Comparison of ENCODE assay signal across 17 cellular contexts in genomic region chr2:118121986-118122767, GRCh38. TPM values are rescaled to one million over a fixed set of nuclear protein-coding genes. Genes with fewer than 3 reads are reported as not detected.
DNase-seq lines count a peak whose midpoint lies in the region; ATAC-seq, FAIRE-seq and TF ChIP-seq lines count a peak whose summit lies in the region.
"Had no signal": no experiment of that assay in that cellular context is flagged by ENCODE, and none has a peak within 500 bp of the region (broad histone marks: within the 10 kb centered on the region; RNA-seq: fewer than 3 reads in every experiment).

No MANE protein-coding gene starts in this region.

- H3K4me2 ChIP-seq in keratinocyte (ENCODE audit: control insufficient read depth, extremely low read depth, insufficient read depth, low read depth, low read length) = peak overlapping the region; percentile 83

- H3K4me3 Mint-ChIP-seq in activated T-helper 2 cell treated with anti-CD3 and anti-CD28 coated beads, Interferon-gamma antibody, Interleukin-2, Interleukin-4, amounts not matched to agents 10 μg/mL and 5 μg/mL and 100 μg/mL, durations not matched to agents 14 hours and 24 hours and 36 hours (ENCODE audit: low read depth) = no peak overlapping the region
- H3K4me3 Mint-ChIP-seq: activated CD4-positive, alpha-beta T cell treated with anti-CD3 and anti-CD28 coated beads for 36 hours had no signal

- DNase-seq in NOMO-1 treated with dmso at 0.1 percent for 144 hours (lab: John Stamatoyannopoulos, UW; ENCODE audit: unreplicated experiment) (peak; percentile 66), keratinocyte (ENCODE audit: low read depth, low spot score) (peak; percentile 25), tibial artery (no peak), frontal cortex (ENCODE audit: low spot score in 2 of 2) (no peak), NCI-H2081 (lab: John Stamatoyannopoulos, UW) (no peak)
- DNase-seq in activated T-helper 2 cell treated with anti-CD3 and anti-CD28 coated beads, Interferon-gamma antibody, Interleukin-2, Interleukin-4, amounts not matched to agents 10 μg/mL and 5 μg/mL and 100 μg/mL, durations not matched to agents 14 hours and 24 hours and 36 hours (ENCODE audit: low spot score) = no peak
- DNase-seq: activated CD4-positive, alpha-beta T cell treated with anti-CD3 and anti-CD28 coated beads for 36 hours; activated T-cell treated with anti-CD3 and anti-CD28 coated beads, Interleukin-2, amount 50 U/mL, for 48 hours; hypothalamus; NCI-H1694; NCI-H774; right lobe of liver; substantia nigra; SW 1271 had no signal

- no peaks in the 10 kb centered on the region for H3K9me3 ChIP-seq in keratinocyte (ENCODE audit: control insufficient read depth, low read depth, low read length)
- no peaks in the 10 kb centered on the region for H3K9me3 ChIP-seq in tibial artery
- H3K9me3 ChIP-seq: right lobe of liver had no signal

- H2AFZ ChIP-seq in keratinocyte (ENCODE audit: control insufficient read depth, low read length) = no peak overlapping the region

- H3K36me3 Mint-ChIP-seq in activated T-helper 2 cell treated with anti-CD3 and anti-CD28 coated beads, Interferon-gamma antibody, Interleukin-2, Interleukin-4, amounts not matched to agents 10 μg/mL and 5 μg/mL and 100 μg/mL, durations not matched to agents 14 hours and 24 hours and 36 hours (ENCODE audit: low read depth) = no peaks in the 10 kb centered on the region

- no peaks in the 10 kb centered on the region for H4K20me1 ChIP-seq in keratinocyte (ENCODE audit: control insufficient read depth, extremely low read depth, insufficient read depth, low read length)

- dilution Hi-C loops in keratinocyte (cut with MboI; ENCODE audit: extremely low pct_ligation_motif_present, low sequenced_read_pairs) = no loop called here

- peak; percentile 9 for FAIRE-seq in keratinocyte (lab: Jason Lieb, UNC)
- no peak for FAIRE-seq in frontal cortex (lab: Jason Lieb, UNC)
- FAIRE-seq: D721Med, endometrium had no signal

- no peak overlapping the region for H3K9ac ChIP-seq in keratinocyte (ENCODE audit: control insufficient read depth, extremely low read depth, insufficient read depth, low read length)

- H3K27me3 ChIP-seq in keratinocyte (ENCODE audit: control insufficient read depth, extremely low read depth, insufficient read depth, low read length) (no peaks in the 10 kb centered on the region), tibial artery (no peaks in the 10 kb centered on the region)
- H3K27me3 ChIP-seq: right lobe of liver had no signal

- intact Hi-C loops in tibial artery (cut with DNase I; ENCODE audit: low total_unique reads) = no loop called here
- intact Hi-C loops in activated T-helper 2 cell treated with anti-CD3 and anti-CD28 coated beads, Interferon-gamma antibody, Interleukin-2, Interleukin-4, amounts not matched to agents 10 μg/mL and 5 μg/mL and 100 μg/mL, durations not matched to agents 14 hours and 24 hours and 36 hours (cut with micrococcal nuclease) = no loop called here

- H3K4me1 Mint-ChIP-seq in activated T-helper 2 cell treated with anti-CD3 and anti-CD28 coated beads, Interferon-gamma antibody, Interleukin-2, Interleukin-4, amounts not matched to agents 10 μg/mL and 5 μg/mL and 100 μg/mL, durations not matched to agents 14 hours and 24 hours and 36 hours (ENCODE audit: low read depth) = peaks cover 4% of the 10 kb centered on the region

- H3K9me3 Mint-ChIP-seq in activated T-helper 2 cell treated with anti-CD3 and anti-CD28 coated beads, Interferon-gamma antibody, Interleukin-2, Interleukin-4, amounts not matched to agents 10 μg/mL and 5 μg/mL and 100 μg/mL, durations not matched to agents 14 hours and 24 hours and 36 hours = no peaks in the 10 kb centered on the region

- H3K9me1 ChIP-seq in keratinocyte (ENCODE audit: control insufficient read depth, extremely low read depth, insufficient read depth, low read length) = no peaks in the 10 kb centered on the region

- H3K27ac ChIP-seq in keratinocyte (ENCODE audit: control insufficient read depth, insufficient read depth, low read length) (peak overlapping the region; percentile 97), tibial artery (peak overlapping the region; percentile 58 to 59)

- H3K36me3 ChIP-seq in keratinocyte (ENCODE audit: control insufficient read depth in 2 of 2, extremely low read depth in 1 of 2, insufficient read depth in 2 of 2, low read length in 2 of 2) = no peaks in the 10 kb centered on the region
- no peaks in the 10 kb centered on the region for H3K36me3 ChIP-seq in tibial artery
- H3K36me3 ChIP-seq: right lobe of liver had no signal

- H3K27me3 Mint-ChIP-seq in activated T-helper 2 cell treated with anti-CD3 and anti-CD28 coated beads, Interferon-gamma antibody, Interleukin-2, Interleukin-4, amounts not matched to agents 10 μg/mL and 5 μg/mL and 100 μg/mL, durations not matched to agents 14 hours and 24 hours and 36 hours (ENCODE audit: low read depth) = peaks cover 9% of the 10 kb centered on the region

- TF ChIP-seq CTCF in keratinocyte (optimal IDR thresholded peaks at IDR 0.05 in 1 of 3, IDR thresholded peaks at IDR 0.05 in 1 of 3, conservative IDR thresholded peaks at IDR 0.05 in 1 of 3; ENCODE audit: extremely low read depth in 1 of 3, insufficient read depth in 2 of 3, low read length in 3 of 3) (no peak), tibial artery (IDR thresholded peaks at IDR 0.05) (no peak)

- H3K4me3 ChIP-seq in keratinocyte (ENCODE audit: control insufficient read depth in 2 of 3, extremely low read depth in 1 of 3, insufficient read depth in 2 of 3, low read depth in 1 of 3, low read length in 3 of 3) (no peak overlapping the region), tibial artery (no peak overlapping the region)
- H3K4me3 ChIP-seq: right lobe of liver had no signal

- H3K79me2 ChIP-seq in keratinocyte (ENCODE audit: control insufficient read depth, insufficient read depth, low read length) = no peaks in the 10 kb centered on the region

- H3K4me1 ChIP-seq in keratinocyte (ENCODE audit: control insufficient read depth, extremely low read depth, insufficient read depth, low read length) (peaks cover 46% of the 10 kb centered on the region), tibial artery (peaks cover 0 to 50% (median 23%) of the 10 kb centered on the region in 4 donors)

- ATAC-seq in HG02610 (IDR thresholded peaks at IDR 0.05; ENCODE audit: unreplicated experiment) = peak; percentile 26
- ATAC-seq: activated CD4-positive, alpha-beta T cell treated with anti-CD3 and anti-CD28 coated beads for 36 hours had no signal

- H3K27ac Mint-ChIP-seq in activated T-helper 2 cell treated with anti-CD3 and anti-CD28 coated beads, Interferon-gamma antibody, Interleukin-2, Interleukin-4, amounts not matched to agents 10 μg/mL and 5 μg/mL and 100 μg/mL, durations not matched to agents 14 hours and 24 hours and 36 hours = no peak overlapping the region
- H3K27ac Mint-ChIP-seq: activated CD4-positive, alpha-beta T cell treated with anti-CD3 and anti-CD28 coated beads for 36 hours had no signal

RNA-seq across cellular contexts. Expression of gene INSIG2, which starts 33.9 kb away (rescaled TPM):
- polyA plus RNA-seq in keratinocyte = 16.2 to 28.6 TPM (median 19.4 TPM) in 3 replicates
- polyA plus RNA-seq in keratinocyte (2011; ENCODE audit: low read depth) = 14.5 TPM
- 8.6 and 17.8 TPM in 2 replicates for polyA plus RNA-seq in keratinocyte (2011; cell fraction: cytosol; rRNA removed)
- 17.1 and 22.3 TPM in 2 replicates for polyA plus RNA-seq in keratinocyte (2011; cell fraction: nucleus; rRNA removed)
- 12.7 and 34.4 TPM in 2 replicates for polyA plus RNA-seq in keratinocyte (2012; ENCODE audit: low replicate concordance)
- 5.7 to 28.0 TPM (median 13.3 TPM) in 3 replicates for polyA minus RNA-seq in keratinocyte
- polyA minus RNA-seq in keratinocyte (2011; cell fraction: cytosol; rRNA and poly(A)+ RNA removed) = 3.6 TPM
- 7.0 and 14.0 TPM in 2 replicates for polyA minus RNA-seq in keratinocyte (2011; cell fraction: nucleus; rRNA and poly(A)+ RNA removed)
- 48.4 and 51.6 TPM in 2 replicates for total RNA-seq in activated T-helper 2 cell treated with anti-CD3 and anti-CD28 coated beads, Interferon-gamma antibody, Interleukin-2, Interleukin-4, amounts not matched to agents 10 μg/mL and 5 μg/mL and 100 μg/mL, durations not matched to agents 14 hours and 24 hours and 36 hours
- total RNA-seq in frontal cortex = 28.1 TPM

Comparison
In these comparisons a context has a peak if more than half of its experiments do, and no peak if none do; other contexts are left out.
1. DNase-seq: peak in NOMO-1 treated with dmso at 0.1 percent for 144 hours (single experiment) and keratinocyte (single experiment); none in tibial artery (0 of 2), activated T-helper 2 cell treated with anti-CD3 and anti-CD28 coated beads, Interferon-gamma antibody, Interleukin-2, Interleukin-4, amounts not matched to agents 10 μg/mL and 5 μg/mL and 100 μg/mL, durations not matched to agents 14 hours and 24 hours and 36 hours (single experiment), frontal cortex (0 of 2) and NCI-H2081 (0 of 2).